26 cellular contexts compared by ENCODE assay signal in the genomic region with DNA sequence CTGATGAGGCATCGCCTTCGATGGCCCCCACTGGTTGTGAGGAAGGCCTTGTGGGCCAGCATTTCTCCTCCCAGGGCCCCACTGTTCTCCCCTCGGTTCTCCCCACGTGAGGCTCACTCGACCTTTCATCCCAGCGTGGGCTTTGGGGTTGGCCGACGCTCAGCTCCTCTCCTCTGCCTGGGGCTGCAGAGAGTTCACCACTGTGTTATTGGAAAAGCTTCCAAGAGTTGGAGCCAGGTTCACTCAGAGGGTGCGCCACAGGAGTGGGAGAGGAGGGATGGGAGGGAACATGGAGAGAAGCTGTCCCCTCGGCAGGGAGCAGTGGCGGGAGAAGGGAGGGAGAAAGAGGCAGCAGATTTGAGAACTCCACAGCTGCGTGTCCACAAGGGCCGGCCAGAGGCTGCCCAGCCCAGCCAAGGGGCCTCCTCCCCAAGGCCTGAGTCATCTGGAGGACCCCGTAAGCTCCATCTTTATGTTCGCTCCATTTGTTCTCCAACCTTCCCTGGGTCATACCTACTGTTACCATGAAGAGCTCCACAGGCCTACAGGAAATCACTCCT.
"Had no signal": no experiment of that assay in that cellular context is flagged by ENCODE, and none has a peak within 500 bp of the region (broad histone marks: within the 10 kb centered on the region; RNA-seq: fewer than 3 reads in every experiment).

No MANE protein-coding gene starts in this region.

- H3K27ac Mint-ChIP-seq: IgD-negative memory B cell had no signal

- H3K4me3 Mint-ChIP-seq: IgD-negative memory B cell had no signal

- H3K4me3 ChIP-seq: K562, MG63, SJSA1, SK-N-MC had no signal

- ATAC-seq: K562 had no signal

- H3K36me3 ChIP-seq: MG63, SJSA1 had no signal

- DNase-seq: Kasumi-1, MG63, NCI-H1092, NCI-H1105 treated with DMSO at 0.1 percent for 48 hours, NCI-H1417 treated with DMSO at 0.1 percent for 48 hours, NCI-H146, NCI-H1694 treated with DMSO at 0.1 percent for 48 hours, NCI-H1930, NCI-H2081, NCI-H2107, NCI-H2227 treated with DMSO at 0.1 percent for 48 hours, NCI-H510A, NCI-H524 treated with DMSO at 0.1 percent for 48 hours, NCI-H69, NCI-H774, Right ventricle myocardium superior, RPMI8226, SIG-M5 had no signal

- H3K9me3 ChIP-seq: MG63, SJSA1 had no signal

- H3K4me2 ChIP-seq: KMS-11 had no signal

- FAIRE-seq: HTR-8/SVneo, K562, RCC 7860 had no signal

- H3K9me3 Mint-ChIP-seq: IgD-negative memory B cell had no signal

- H3K4me1 Mint-ChIP-seq: IgD-negative memory B cell had no signal

- H3K27me3 ChIP-seq: MG63 had no signal

- H3K4me1 ChIP-seq: SJSA1 had no signal

- H3K9ac ChIP-seq: KMS-11 had no signal

- H3K27ac ChIP-seq: HL-60, KMS-11, SJSA1, SK-N-MC had no signal

- H3K36me3 Mint-ChIP-seq: IgD-negative memory B cell had no signal
